In genomic region chr2:43192039-43192438, GRCh38 we compare ENCODE assay signal across 9 cellular contexts. TPM values are rescaled to one million over a fixed set of nuclear protein-coding genes. Genes with fewer than 3 reads are reported as not detected.
DNase-seq lines count a peak whose midpoint lies in the region; ATAC-seq and TF ChIP-seq lines count a peak whose summit lies in the region.
"Had no signal": no experiment of that assay in that cellular context is flagged by ENCODE, and none has a peak within 500 bp of the region (broad histone marks: within the 10 kb centered on the region; RNA-seq: fewer than 3 reads in every experiment).

No MANE protein-coding gene starts in this region.

- no peaks in the 10 kb centered on the region for H3K36me3 ChIP-seq in WERI-Rb-1

- H3K4me3 ChIP-seq in WERI-Rb-1 (ENCODE audit: low read depth, low read length) (no peak overlapping the region), fibroblast of villous mesenchyme (ENCODE audit: low read depth, low read length) (no peak overlapping the region)

- no peaks in the 10 kb centered on the region for H3K27me3 ChIP-seq in WERI-Rb-1 (ENCODE audit: insufficient read depth, low read depth, severe bottlenecking)

- H3K27ac ChIP-seq in WERI-Rb-1: no peak overlapping the region
- H3K27ac ChIP-seq in substantia nigra (ENCODE audit: low read depth, low read length, poor library complexity, severe bottlenecking): no peak overlapping the region

- ATAC-seq in GM18502 (IDR thresholded peaks at IDR 0.05; ENCODE audit: poor library complexity, unreplicated experiment) (no peak), HG03196 (IDR thresholded peaks at IDR 0.05; ENCODE audit: unreplicated experiment) (no peak), HG02840 (IDR thresholded peaks at IDR 0.05; ENCODE audit: low FRiP score, unreplicated experiment) (no peak)

- TF ChIP-seq CTCF in AG09319 (IDR thresholded peaks at IDR 0.05; ENCODE audit: low read depth, low read length): peak; percentile 20
- TF ChIP-seq CTCF in GM12872 (IDR thresholded peaks at IDR 0.05; ENCODE audit: insufficient read depth, low read depth, low read length): peak; percentile 64
- TF ChIP-seq CTCF in WERI-Rb-1 (IDR thresholded peaks at IDR 0.05; ENCODE audit: low read depth, low read length): peak; percentile 22; the same call in 1 of the 2 replicates
- TF ChIP-seq CTCF in fibroblast of villous mesenchyme (IDR thresholded peaks at IDR 0.05; ENCODE audit: insufficient read depth, low read depth, low read length): peak; percentile 22

- DNase-seq in AG09319 (ENCODE audit: extremely low read depth, low read depth): no peak
- DNase-seq in WERI-Rb-1: no peak
- no peak for DNase-seq in fibroblast of villous mesenchyme (ENCODE audit: low read depth)
- no peak for DNase-seq in substantia nigra (lab: John Stamatoyannopoulos, UW)
- DNase-seq: cerebellar nuclear complex had no signal

- no peaks in the 10 kb centered on the region for H3K9me3 ChIP-seq in WERI-Rb-1 (ENCODE audit: severe bottlenecking)

RNA-seq across cellular contexts. Expression of gene ZFP36L2, which starts 34.4 kb away (rescaled TPM):
- total RNA-seq in fibroblast of villous mesenchyme: 12.2 and 25.9 TPM in 2 replicates
